In the genomic region with DNA sequence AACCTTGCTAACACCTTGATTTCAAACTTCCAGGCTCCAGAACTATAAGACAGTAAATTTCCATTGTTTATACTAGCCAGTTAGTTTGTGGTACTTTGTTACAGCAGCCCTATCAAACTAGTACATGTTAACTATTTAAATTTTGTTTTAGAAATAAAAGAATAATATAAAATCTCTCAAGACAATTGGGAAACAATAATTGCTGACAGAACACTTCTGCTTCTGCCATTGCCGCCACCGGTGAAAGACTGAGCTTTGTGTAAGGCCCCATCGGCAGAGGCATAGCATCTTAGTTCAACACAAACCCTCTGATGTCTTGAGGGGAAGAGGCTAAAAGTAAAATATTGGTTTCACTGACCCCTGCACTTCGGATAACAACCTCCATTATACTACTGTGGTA, we compare ENCODE assay signal across 29 cellular contexts.
"Had no signal": no experiment of that assay in that cellular context is flagged by ENCODE, and none has a peak within 500 bp of the region (broad histone marks: within the 10 kb centered on the region; RNA-seq: fewer than 3 reads in every experiment).

No MANE protein-coding gene starts in this region.

- ATAC-seq: natural killer cell; psoas muscle; right cardiac atrium; sciatic nerve; stimulated activated memory B cell treated with anti-CD40 and anti-IgM and Interleukin-4, amounts not matched to agents 10 μg/mL and 1 μg/mL and 100 μg/mL, for 72 hours; stimulated activated naive CD8-positive, alpha-beta T cell treated with anti-CD3 and anti-CD28 coated beads, Interleukin-15, amount 100 ng/mL, for 72 hours; stimulated activated naive CD8-positive, alpha-beta T cell treated with anti-CD3 and anti-CD28 coated beads, Interleukin-15, Interleukin-2, amounts not matched to agents 100 U/mL and 50 U/mL, for 24 hours had no signal

- DNase-seq: natural killer cell; occipital lobe; ovary; posterior cingulate gyrus; psoas muscle; right cardiac atrium; spleen; stimulated activated CD4-positive, alpha-beta T cell treated with anti-CD3 and anti-CD28 coated beads, Interleukin-12 subunit alpha, Interleukin-12 subunit beta, amount 100 ng/mL, for 4 hours; stimulated activated CD4-positive, alpha-beta T cell treated with anti-CD3 and anti-CD28 coated beads, Interleukin-1b, Interleukin-23, amount 100 ng/mL, for 48 hours; stimulated activated CD4-positive, alpha-beta T cell treated with anti-CD3 and anti-CD28 coated beads, Interleukin-4, amount 100 ng/mL, for 1 hour; stimulated activated CD4-positive, alpha-beta T cell treated with anti-CD3 and anti-CD28 coated beads, Interleukin-4, amount 100 ng/mL, for 4 hours; stimulated activated CD8-positive, alpha-beta memory T cell treated with anti-CD3 and anti-CD28 coated beads, Interleukin-4, amount 100 ng/mL, for 48 hours; stimulated activated naive CD4-positive, alpha-beta T cell; stimulated activated naive CD8-positive, alpha-beta T cell treated with anti-CD3 and anti-CD28 coated beads, Interleukin-15, amount 100 ng/mL, for 72 hours; stimulated activated naive CD8-positive, alpha-beta T cell treated with anti-CD3 and anti-CD28 coated beads, Interleukin-15, Interleukin-2, amounts not matched to agents 100 U/mL and 50 U/mL, for 24 hours; substantia nigra; testis; tibial artery; transverse colon; upper lobe of left lung had no signal

- FAIRE-seq: urothelium cell line had no signal

- H3K9me3 ChIP-seq: ovary, psoas muscle, suprapubic skin, testis, tibial artery, transverse colon, upper lobe of left lung, vagina had no signal

- H3K4me2 ChIP-seq: neural progenitor cell, smooth muscle cell had no signal

- H3K79me2 ChIP-seq: parathyroid adenoma had no signal

- H2AFZ ChIP-seq: neural progenitor cell, parathyroid adenoma had no signal

- H3K36me3 ChIP-seq: neural progenitor cell, ovary, spleen, suprapubic skin, tibial artery, transverse colon, upper lobe of left lung, vagina had no signal

- H3K4me1 ChIP-seq: neural progenitor cell, parathyroid adenoma, psoas muscle, spleen, suprapubic skin, testis, tibial artery, transverse colon, upper lobe of left lung, vagina had no signal

- H3K4me3 ChIP-seq: neural progenitor cell, ovary, psoas muscle, skin epidermis, smooth muscle cell, spleen, suprapubic skin, testis, tibial artery, transverse colon, upper lobe of left lung, vagina had no signal

- H3K27ac ChIP-seq: neural progenitor cell, ovary, parathyroid adenoma, psoas muscle, skin epidermis, spleen, suprapubic skin, testis, tibial artery, transverse colon, upper lobe of left lung, vagina had no signal

- H3K27me3 ChIP-seq: neural progenitor cell, ovary, spleen, suprapubic skin, testis, tibial artery, transverse colon, upper lobe of left lung, vagina had no signal

- H3K9ac ChIP-seq: neural progenitor cell, parathyroid adenoma had no signal
